In the genomic region with DNA sequence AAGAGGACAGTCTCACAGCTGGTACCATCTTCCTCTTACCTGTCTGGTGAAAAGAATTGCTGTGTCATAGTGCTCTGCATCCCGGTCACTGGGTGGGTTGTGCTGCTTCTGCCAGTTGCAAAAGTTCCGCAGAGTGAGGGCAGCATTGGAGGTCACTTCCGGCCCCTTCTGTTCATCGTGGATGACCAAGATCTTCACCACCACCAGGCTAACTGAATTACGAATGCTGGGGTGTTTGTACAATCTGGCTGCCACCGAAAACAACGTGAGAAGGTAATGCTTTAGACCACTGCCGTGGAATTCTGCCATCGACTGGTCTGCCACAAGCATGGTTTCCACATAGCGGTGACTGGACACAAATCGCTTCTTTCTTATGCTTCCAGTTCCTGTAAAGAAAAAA, we compare ENCODE assay signal across 11 cellular contexts. TPM values are rescaled to one million over a fixed set of nuclear protein-coding genes. Genes with fewer than 3 reads are reported as not detected.
A peak's percentile ranks its signal among the peaks of the same experiment; 100 is the strongest.
DNase-seq lines count a peak whose midpoint lies in the region; TF ChIP-seq lines count a peak whose summit lies in the region.
"Had no signal": no experiment of that assay in that cellular context is flagged by ENCODE, and none has a peak within 500 bp of the region (broad histone marks: within the 10 kb centered on the region; RNA-seq: fewer than 3 reads in every experiment).

No MANE protein-coding gene starts in this region.

- TF ChIP-seq EP300 in sigmoid colon (IDR thresholded peaks at IDR 0.05): no peak

- TF ChIP-seq CTCF in fibroblast of pulmonary artery (IDR thresholded peaks at IDR 0.05; ENCODE audit: low read length, missing control alignments): no peak
- no peak for TF ChIP-seq CTCF in sigmoid colon (IDR thresholded peaks at IDR 0.05)

- H3K4me3 ChIP-seq in SJCRH30 (peak overlapping the region; percentile 85), fibroblast of pulmonary artery (replicated peaks; ENCODE audit: low read depth, low read length) (peak overlapping the region; percentile 84), sigmoid colon (peak overlapping the region; percentile 62 to 81 (median 73))

- peaks cover 69% of the 10 kb centered on the region for H3K36me3 ChIP-seq in SJCRH30
- H3K36me3 ChIP-seq in sigmoid colon: peaks cover 10 to 54% (median 32%) of the 10 kb centered on the region in 4 donors

- H3K27me3 ChIP-seq in SJCRH30 (no peaks in the 10 kb centered on the region), sigmoid colon (no peaks in the 10 kb centered on the region)

- TF ChIP-seq POLR2A in sigmoid colon (IDR thresholded peaks at IDR 0.05): no peak

- intact Hi-C loops in sigmoid colon (cut with DNase I): loop anchor here (5.0 to 10.0 kb wide), 3 partner anchors 40 to 1107 kb away; a partner anchor contains a TSS

- no peaks in the 10 kb centered on the region for H3K9me3 ChIP-seq in SJCRH30 (replicated peaks)
- no peaks in the 10 kb centered on the region for H3K9me3 ChIP-seq in sigmoid colon

- WGBS in sigmoid colon, 2 donors: 76% methylated on average over 11 of the region's 11 CpGs

- H3K4me1 ChIP-seq in SJCRH30 (peaks cover 29% of the 10 kb centered on the region), sigmoid colon (peaks cover 0 to 53% (median 34%) of the 10 kb centered on the region in 4 donors)

- peak; percentile 41 for DNase-seq in Daoy (ENCODE audit: low read depth)
- peak; percentile 59 to 74 for DNase-seq in SJCRH30
- peak; percentile 69 for DNase-seq in fibroblast of pulmonary artery (ENCODE audit: low read depth)
- DNase-seq in sigmoid colon: no peak
- DNase-seq in ureter (ENCODE audit: low spot score): no peak
- DNase-seq in KG1 (lab: John Stamatoyannopoulos, UW): no peak
- no peak for DNase-seq in midbrain (lab: John Stamatoyannopoulos, UW)
- DNase-seq in GDM1 (lab: John Stamatoyannopoulos, UW): no peak
- DNase-seq: activated B cell treated with CpG ODN at 0.5 μM for 24 hours; NCI-H2029 treated with DMSO at 0.1 percent for 48 hours; stimulated activated naive CD8-positive, alpha-beta T cell treated with anti-CD3 and anti-CD28 coated beads, Interleukin-15, Interleukin-2, amounts not matched to agents 100 U/mL and 50 U/mL, for 24 hours had no signal

- peak overlapping the region; percentile 95 for H3K27ac ChIP-seq in SJCRH30
- H3K27ac ChIP-seq in sigmoid colon: peak overlapping the region; percentile 91 to 98 (median 92)

RNA-seq across cellular contexts. Expression of a gene that starts 2.9 kb away (rescaled TPM):
- total RNA-seq in Daoy (2014; rRNA removed; shearing (Covaris generic)): 33.1 and 35.2 TPM in 2 replicates
- total RNA-seq in SJCRH30 (2014; rRNA removed; shearing (Covaris generic)): 188 and 220 TPM in 2 replicates
- total RNA-seq in sigmoid colon (100 to 1,000 TPM in 3 of 4 donors, 10 to 100 TPM in 1; 68.1 to 116 (median 105) TPM), ureter (145 TPM)
- 10 to 100 TPM in 2 of 3 donors, 1 to 10 TPM in 1; 4.6 to 29.6 (median 13.2) TPM for polyA plus RNA-seq in sigmoid colon
- total RNA-seq: activated B cell treated with CpG ODN at 0.5 μM for 24 hours had no signal

Comparison
In these comparisons a context has a peak if more than half of its experiments do, and no peak if none do; other contexts are left out.
1. DNase-seq: peak in Daoy (single experiment), SJCRH30 (2 of 2) and fibroblast of pulmonary artery (single experiment); none in sigmoid colon (single experiment), ureter (single experiment), KG1 (single experiment), midbrain (single experiment) and GDM1 (single experiment).
2. Peak in every context shown above with its lines, with median percentiles within 50 percentile points of each other: H3K4me3 ChIP-seq.